Comparison of ENCODE assay signal across 11 cellular contexts in the genomic region with DNA sequence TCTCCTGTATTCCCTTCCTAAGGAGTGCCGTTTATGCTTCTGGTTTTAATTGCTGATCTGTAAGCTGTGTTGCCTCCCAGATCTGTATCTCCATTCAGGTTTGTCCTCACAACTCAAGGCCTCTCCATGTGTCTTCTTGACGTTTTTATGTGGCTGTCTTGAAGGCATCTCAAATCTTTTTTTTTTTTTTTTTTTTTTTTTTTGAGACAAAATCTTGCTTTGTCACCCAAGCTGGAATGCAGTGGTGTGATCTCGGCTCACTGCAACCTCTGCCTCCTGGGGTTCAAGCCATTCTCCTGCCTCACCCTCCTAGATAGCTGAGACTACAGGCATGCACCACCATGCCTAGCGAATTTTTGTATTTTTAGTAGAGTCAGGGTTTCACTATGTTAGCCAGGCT. TPM values are rescaled to one million over a fixed set of nuclear protein-coding genes. Genes with fewer than 3 reads are reported as not detected.
A peak's percentile ranks its signal among the peaks of the same experiment; 100 is the strongest.
DNase-seq lines count a peak whose midpoint lies in the region; ATAC-seq, FAIRE-seq and TF ChIP-seq lines count a peak whose summit lies in the region.
"Not testable (repeated sequence)": the region's sequence is repeated elsewhere in the genome, so short reads cannot be mapped to it uniquely, and the experiment has no call there.
"Had no signal": no experiment of that assay in that cellular context is flagged by ENCODE, and none has a peak within 500 bp of the region (broad histone marks: within the 10 kb centered on the region; RNA-seq: fewer than 3 reads in every experiment).

No MANE protein-coding gene starts in this region.

- H3K9me1 ChIP-seq in K562 (ENCODE audit: control insufficient read depth, insufficient read depth, low read length): not testable (repeated sequence)

- peak overlapping the region; percentile 68 for H3K27ac Mint-ChIP-seq in nephron progenitor cell

- peak; percentile 47 for ATAC-seq in K562

- H3F3A ChIP-seq in GM23248 (ENCODE audit: insufficient read depth): not testable (repeated sequence)

- H3K27me3 ChIP-seq in BJ (ENCODE audit: control insufficient read depth, insufficient read depth, low read length); GM23248 (replicated peaks; ENCODE audit: insufficient read depth); K562 (ENCODE audit: control insufficient read depth in 2 of 2, insufficient read depth in 2 of 2, low read length in 2 of 2): not testable (repeated sequence)

- in situ Hi-C loops in GM23248 (cut with MboI); K562 (cut with MboI): not testable (repeated sequence)

- H3K9me2 ChIP-seq in GM23248 (ENCODE audit: insufficient read depth): not testable (repeated sequence)

- H4K20me1 ChIP-seq in GM23248 (ENCODE audit: insufficient read depth); K562 (replicated peaks; ENCODE audit: control insufficient read depth, insufficient read depth, low read length): not testable (repeated sequence)

- H3K9me3 Mint-ChIP-seq in nephron progenitor cell: not testable (repeated sequence)

- not testable (repeated sequence) for H3K9me3 ChIP-seq in GM23248 (ENCODE audit: low read depth); K562 (replicated peaks; ENCODE audit: control insufficient read depth, insufficient read depth, low read depth, low read length)

- H2AFZ ChIP-seq in GM23248; K562 (ENCODE audit: low read depth, low read length): not testable (repeated sequence)

- WGBS in GM23248 (ENCODE audit: low coverage in 1 of 2, low lambda C conversion rate in 2 of 2, missing lambda C conversion rate in 2 of 2), 2 experiments: 62 to 64% methylated on average over 4 of the region's 4 CpGs
- WGBS in K562 (ENCODE audit: insufficient coverage, low coverage, missing lambda C conversion rate): 3% methylated on average over 3 of the region's 4 CpGs

- peaks cover 41% of the 10 kb centered on the region for H3K79me2 ChIP-seq in GM23248 (ENCODE audit: insufficient read depth)
- H3K79me2 ChIP-seq in K562 (ENCODE audit: control insufficient read depth, insufficient read depth, low read length): not testable (repeated sequence)

- not testable (repeated sequence) for H3K27me3 Mint-ChIP-seq in nephron progenitor cell (ENCODE audit: low read depth, poor library complexity)

- peak overlapping the region; percentile 59 for H3K27ac ChIP-seq in GM23248
- not testable (repeated sequence) for H3K27ac ChIP-seq in K562 (ENCODE audit: extremely low read depth, low read depth, low read length)

- peaks cover 37% of the 10 kb centered on the region for H3K36me3 Mint-ChIP-seq in nephron progenitor cell (ENCODE audit: low read depth)

- DNase-seq in BJ (ENCODE audit: low read depth) (peak; percentile 12), GM23248 (peak; percentile 16), OCI-M1 (lab: John Stamatoyannopoulos, UW) (peak; percentile 10), K562 (ENCODE audit: extremely low read depth in 1 of 4, low spot score in 3 of 4) (peak in 1 of 4 experiments; percentile 26), erythroblast (lab: John Stamatoyannopoulos, UW) (peak; percentile 48 to 65), islet precursor cell (peak; percentile 82)
- not testable (repeated sequence) for DNase-seq in nephron progenitor cell

- TF ChIP-seq POLR2A in K562 (conservative IDR thresholded peaks at IDR 0.05); erythroblast (IDR thresholded peaks at IDR 0.05; ENCODE audit: low read length): not testable (repeated sequence)

- CTCF ChIA-PET in BJ (lab: Yijun Ruan, JAX); K562 (lab: Yijun Ruan, JAX; ENCODE audit: low intra/inter-chr PET ratio): not testable (repeated sequence)

- TF ChIP-seq RAD21 in K562 (CRISPR knock-in tag; conservative IDR thresholded peaks at IDR 0.05 in 1 of 2, IDR thresholded peaks at IDR 0.05 in 1 of 2): not testable (repeated sequence)

- POLR2A ChIA-PET in BJ (lab: Charles Lee): interaction anchor here (0.6 kb wide), 1 partner anchor 747 kb away, joined by 5 read pairs; no protein-coding TSS in a partner anchor
- POLR2A ChIA-PET in K562 (lab: Yijun Ruan, JAX): not testable (repeated sequence)

- not testable (repeated sequence) for H3K36me3 ChIP-seq in BJ (ENCODE audit: control insufficient read depth, insufficient read depth, low read length); K562 (ENCODE audit: control insufficient read depth, insufficient read depth, low read length)
- H3K36me3 ChIP-seq in GM23248 (ENCODE audit: low read depth): peaks cover 11% of the 10 kb centered on the region; the same call in 1 of the 2 replicates

- peak; percentile 49 for FAIRE-seq in K562 (lab: Jason Lieb, UNC)

- H3K9ac ChIP-seq in GM23248: peak overlapping the region; percentile 46
- not testable (repeated sequence) for H3K9ac ChIP-seq in K562 (ENCODE audit: insufficient read depth in 1 of 2, low read depth in 2 of 2, low read length in 2 of 2)

- H3K4me3 ChIP-seq in BJ (ENCODE audit: low read depth, low read length); GM23248; K562: not testable (repeated sequence)

- BruUV-seq in K562 (replicated peaks; lab: Mats Ljungman, UMichigan): not testable (repeated sequence)

- TF ChIP-seq EP300 in K562 (IDR thresholded peaks at IDR 0.05; ENCODE audit: low read length): not testable (repeated sequence)

- H3K4me1 ChIP-seq in GM23248 (ENCODE audit: insufficient read depth): peaks cover 12% of the 10 kb centered on the region
- H3K4me1 ChIP-seq in K562 (replicated peaks in 1 of 2; ENCODE audit: control insufficient read depth in 2 of 2, insufficient read depth in 2 of 2, low read length in 2 of 2): not testable (repeated sequence)

- H3K4me1 Mint-ChIP-seq in nephron progenitor cell: peaks cover 19% of the 10 kb centered on the region

- H3K4me2 ChIP-seq in GM23248 (ENCODE audit: unreplicated experiment); K562 (ENCODE audit: insufficient read depth, low read length): not testable (repeated sequence)

- intact Hi-C loops in K562 (cut with micrococcal nuclease): not testable (repeated sequence)

- H3K4me3 Mint-ChIP-seq in nephron progenitor cell: not testable (repeated sequence)

- not testable (repeated sequence) for TF ChIP-seq CTCF in BJ (IDR thresholded peaks at IDR 0.05; ENCODE audit: insufficient read depth, low read depth, low read length); K562 (IDR thresholded peaks at IDR 0.05 in 2 of 3, conservative IDR thresholded peaks at IDR 0.05 in 1 of 3; ENCODE audit: insufficient read depth in 2 of 3, low read depth in 1 of 3, low read length in 3 of 3); nephron progenitor cell (IDR thresholded peaks at IDR 0.05)

TF ChIP-seq in K562, 482 proteins besides CTCF, POLR2A, EP300 and RAD21 (continues in another document):
- TF ChIP-seq MEIS2 (IDR thresholded peaks at IDR 0.05; ENCODE audit: partially characterized antibody) (peak; percentile 45), ZNF316 (IDR thresholded peaks at IDR 0.05) (peak; percentile 41; the same call in 1 of the 2 replicates), MAFG (tag; conservative IDR thresholded peaks at IDR 0.05) (peak; percentile 62)

RNA-seq across cellular contexts. Expression of a gene that starts 13.9 kb away (rescaled TPM):
- 19.1 and 54.6 TPM in 2 replicates for polyA plus RNA-seq in BJ (2011; rRNA removed)
- polyA minus RNA-seq in BJ (2011; rRNA and poly(A)+ RNA removed): 23.8 and 24.0 TPM in 2 replicates
- 55.0 and 80.7 TPM in 2 replicates for total RNA-seq in GM23248 (2014; rRNA removed; shearing (Covaris generic))
- 81.9 and 82.0 TPM in 2 replicates for polyA plus RNA-seq in GM23248 (2016; fragmentation: Nextera tagmentation; extraction: Ambion mirVana)
- total RNA-seq in K562 (2011; cell fraction: chromatin; rRNA removed; ENCODE audit: low replicate concordance): 25.6 and 75.8 TPM in 2 replicates
- total RNA-seq in K562 (2011; cell fraction: nucleolus; rRNA removed): 13.7 and 16.3 TPM in 2 replicates
- total RNA-seq in K562 (2011; cell fraction: nucleoplasm; rRNA removed): 48.4 and 58.1 TPM in 2 replicates
- total RNA-seq in K562 (2014; rRNA removed): 10.0 and 12.9 TPM in 2 replicates
- total RNA-seq in K562 (2014; rRNA removed; fragmentation: Illumina TruSeq; extraction: Trizol): 25.0 and 28.9 TPM in 2 replicates
- total RNA-seq in K562 (2015; rRNA removed; fragmentation: Illumina TruSeq; extraction: Trizol): 13.0 and 15.8 TPM in 2 replicates
- total RNA-seq in K562 (2021): 10.4 and 14.6 TPM in 2 replicates
- polyA plus RNA-seq in K562 (2011; rRNA removed): 17.4 and 21.1 TPM in 2 replicates
- 2.0 and 7.7 TPM in 2 replicates for polyA plus RNA-seq in K562 (2011; cell fraction: cytosol; rRNA removed)
- polyA plus RNA-seq in K562 (2011; cell fraction: nucleus; rRNA removed): 4.0 and 7.2 TPM in 2 replicates
- 10.1 and 11.8 TPM in 2 replicates for polyA plus RNA-seq in K562 (2012)
- polyA plus RNA-seq in K562 (2014; fragmentation: Illumina TruSeq; extraction: Trizol): 11.0 and 12.8 TPM in 2 replicates
- polyA plus RNA-seq in K562 (2014; fragmentation: Nextera tagmentation; extraction: Ambion mirVana): 10 to 100 TPM; 43.0 to 52.8 TPM
- polyA plus RNA-seq in K562 (2014; rRNA removed): 13.2 and 14.1 TPM in 2 replicates
- 40.4 and 53.0 TPM in 2 replicates for polyA minus RNA-seq in K562 (2011; rRNA and poly(A)+ RNA removed)
- 13.1 and 13.6 TPM in 2 replicates for polyA minus RNA-seq in K562 (2011; cell fraction: cytosol; rRNA and poly(A)+ RNA removed)
- 9.8 and 22.5 TPM in 2 replicates for polyA minus RNA-seq in K562 (2011; cell fraction: nucleus; rRNA and poly(A)+ RNA removed)

RNA-seq across cellular contexts. Expression of a gene that starts 51.0 kb away (rescaled TPM):
- polyA plus RNA-seq in BJ (2011; rRNA removed): 0.10 and 0.12 TPM in 2 replicates
- polyA minus RNA-seq in BJ (2011; rRNA and poly(A)+ RNA removed): 0.09 TPM in 1 of 2 replicates, not detected in the other
- 0.11 and 0.25 TPM in 2 replicates for total RNA-seq in GM23248 (2014; rRNA removed; shearing (Covaris generic))
- not detected in 2 replicates for polyA plus RNA-seq in GM23248 (2016; fragmentation: Nextera tagmentation; extraction: Ambion mirVana)
- total RNA-seq in K562 (2011; cell fraction: chromatin; rRNA removed; ENCODE audit: low replicate concordance): not detected in 2 replicates
- total RNA-seq in K562 (2011; cell fraction: nucleolus; rRNA removed): not detected in 2 replicates
- total RNA-seq in K562 (2011; cell fraction: nucleoplasm; rRNA removed): not detected in 2 replicates
- not detected in 2 replicates for total RNA-seq in K562 (2014; rRNA removed)
- total RNA-seq in K562 (2014; rRNA removed; fragmentation: Illumina TruSeq; extraction: Trizol): not detected in 2 replicates
- not detected in 2 replicates for total RNA-seq in K562 (2015; rRNA removed; fragmentation: Illumina TruSeq; extraction: Trizol)
- not detected in 2 replicates for total RNA-seq in K562 (2021)
- not detected in 2 replicates for polyA plus RNA-seq in K562 (2011; rRNA removed)
- not detected in 2 replicates for polyA plus RNA-seq in K562 (2011; cell fraction: cytosol; rRNA removed)
- not detected in 2 replicates for polyA plus RNA-seq in K562 (2011; cell fraction: nucleus; rRNA removed)
- polyA plus RNA-seq in K562 (2012): not detected in 2 replicates
- polyA plus RNA-seq in K562 (2014; fragmentation: Illumina TruSeq; extraction: Trizol): not detected in 2 replicates
- not detected for polyA plus RNA-seq in K562 (2014; fragmentation: Nextera tagmentation; extraction: Ambion mirVana)
- polyA plus RNA-seq in K562 (2014; rRNA removed): not detected in 2 replicates
- not detected in 2 replicates for polyA minus RNA-seq in K562 (2011; rRNA and poly(A)+ RNA removed)
- polyA minus RNA-seq in K562 (2011; cell fraction: cytosol; rRNA and poly(A)+ RNA removed): not detected in 2 replicates
- polyA minus RNA-seq in K562 (2011; cell fraction: nucleus; rRNA and poly(A)+ RNA removed): not detected in 2 replicates
- total RNA-seq: CD4-positive, alpha-beta T cell; G401; H1 had no signal
- polyA plus RNA-seq: H1, IgD-negative memory B cell had no signal
